Comparison of ENCODE assay signal across 9 cellular contexts in the genomic region with DNA sequence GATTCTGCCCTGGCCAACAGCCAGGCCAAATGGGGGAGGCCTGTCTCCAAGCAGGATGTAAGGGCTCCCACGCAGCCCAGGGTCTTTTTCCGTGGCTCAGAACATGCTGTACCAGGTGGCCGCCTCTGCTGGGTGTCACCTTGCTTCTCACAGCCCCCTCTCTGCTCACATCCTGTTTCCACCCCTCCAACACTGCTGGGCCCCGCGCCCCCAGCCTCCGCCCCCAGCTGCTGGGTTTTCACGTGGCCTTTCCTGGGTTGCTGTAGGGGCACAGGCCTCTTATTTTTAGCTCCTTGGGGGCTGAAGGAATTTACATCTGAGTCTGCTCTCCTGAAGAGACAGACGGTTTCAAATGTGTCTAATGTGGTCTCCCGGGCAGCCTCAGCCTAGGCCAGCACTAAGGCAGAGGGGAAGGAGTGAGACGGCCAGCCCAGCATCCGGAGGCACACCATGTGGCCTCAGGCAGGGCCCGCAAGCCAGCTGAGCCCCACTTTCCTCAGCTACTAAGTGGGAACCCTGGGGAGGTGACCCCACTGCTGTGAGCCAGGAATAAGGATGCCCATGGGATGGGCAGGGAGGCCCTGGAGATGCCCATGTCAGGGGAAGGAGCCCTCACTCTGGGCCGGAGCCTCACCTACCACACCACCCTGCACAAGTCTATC. TPM values are rescaled to one million over a fixed set of nuclear protein-coding genes. Genes with fewer than 3 reads are reported as not detected.
DNase-seq lines count a peak whose midpoint lies in the region; ATAC-seq and TF ChIP-seq lines count a peak whose summit lies in the region.
"Had no signal": no experiment of that assay in that cellular context is flagged by ENCODE, and none has a peak within 500 bp of the region (broad histone marks: within the 10 kb centered on the region; RNA-seq: fewer than 3 reads in every experiment).

No MANE protein-coding gene starts in this region.

- ATAC-seq in GM18505 (IDR thresholded peaks at IDR 0.05; ENCODE audit: unreplicated experiment) (peak; percentile 55), HG02610 (IDR thresholded peaks at IDR 0.05; ENCODE audit: unreplicated experiment) (peak; percentile 65)

- DNase-seq in T-helper 2 cell (peak in 4 of 5 experiments; percentile 32 to 86 (median 68)), COLO829 (ENCODE audit: low spot score) (no peak), HuH-7.5 (ENCODE audit: low spot score) (no peak), Calu3 (no peak)
- peak; percentile 78 to 87 for DNase-seq in stimulated activated CD8-positive, alpha-beta memory T cell treated with anti-CD3 and anti-CD28 coated beads, Interleukin-2, amount 100 ng/mL, for 48 hours (ENCODE audit: low read depth in 2 of 2)

- intact Hi-C loops in Calu3 (cut with micrococcal nuclease; ENCODE audit: unreplicated experiment) = no loop called here

- no peaks in the 10 kb centered on the region for H3K9me3 Mint-ChIP-seq in Calu3 (ENCODE audit: low read depth, unreplicated experiment)

- H3K27ac ChIP-seq in cingulate gyrus (ENCODE audit: low read depth, low read length) = peak overlapping the region; percentile 87

- H3K36me3 Mint-ChIP-seq in Calu3 (ENCODE audit: insufficient read depth, unreplicated experiment) = no peaks in the 10 kb centered on the region

- no peak overlapping the region for H3K27ac Mint-ChIP-seq in Calu3 (ENCODE audit: unreplicated experiment)

- H3K4me1 Mint-ChIP-seq in Calu3 (ENCODE audit: low read depth, unreplicated experiment) = no peaks in the 10 kb centered on the region

- no TSS peak for BruUV-seq in Calu3 (replicated peaks; lab: Mats Ljungman, UMichigan)

- peak; percentile 58 for TF ChIP-seq POLR2A in GM18505 (IDR thresholded peaks at IDR 0.05; ENCODE audit: borderline replicate concordance, extremely low read depth, insufficient read depth, insufficient read length)

- H3K4me3 Mint-ChIP-seq in Calu3 (ENCODE audit: low read depth, unreplicated experiment) = no peak overlapping the region

- TF ChIP-seq CTCF in Calu3 (IDR thresholded peaks at IDR 0.05; ENCODE audit: unreplicated experiment) = no peak

- peaks cover 45% of the 10 kb centered on the region for H3K27me3 Mint-ChIP-seq in Calu3 (ENCODE audit: unreplicated experiment)

- CTCF ChIA-PET in Calu3 (lab: Charles Lee) = no interaction called here

RNA-seq across cellular contexts. Expression of gene DUSP2, which starts 18.7 kb away (rescaled TPM):
- total RNA-seq in Calu3 (2022) = 4.1 and 5.9 TPM in 2 replicates

RNA-seq across cellular contexts. Expression of gene ASTL, which starts 25.6 kb away (rescaled TPM):
- not detected in 2 replicates for total RNA-seq in Calu3 (2022)
- total RNA-seq: HT1080 had no signal

RNA-seq across cellular contexts. Expression of gene STARD7, which starts 44.7 kb away (rescaled TPM):
- 119 and 123 TPM in 2 replicates for total RNA-seq in Calu3 (2022)

RNA-seq across cellular contexts. Expression of gene ADRA2B, which starts 47.5 kb away (rescaled TPM):
- total RNA-seq in Calu3 (2022) = 0.22 TPM in 1 of 2 replicates, not detected in the other
- total RNA-seq: HT1080 had no signal

Comparison
In these comparisons a context has a peak if more than half of its experiments do, and no peak if none do; other contexts are left out.
1. DNase-seq: peak in T-helper 2 cell (4 of 5) and stimulated activated CD8-positive, alpha-beta memory T cell treated with anti-CD3 and anti-CD28 coated beads, Interleukin-2, amount 100 ng/mL, for 48 hours (2 of 2); none in COLO829 (single experiment), HuH-7.5 (single experiment) and Calu3 (single experiment).